Comparison of ENCODE assay signal across 13 cellular contexts in the genomic region with DNA sequence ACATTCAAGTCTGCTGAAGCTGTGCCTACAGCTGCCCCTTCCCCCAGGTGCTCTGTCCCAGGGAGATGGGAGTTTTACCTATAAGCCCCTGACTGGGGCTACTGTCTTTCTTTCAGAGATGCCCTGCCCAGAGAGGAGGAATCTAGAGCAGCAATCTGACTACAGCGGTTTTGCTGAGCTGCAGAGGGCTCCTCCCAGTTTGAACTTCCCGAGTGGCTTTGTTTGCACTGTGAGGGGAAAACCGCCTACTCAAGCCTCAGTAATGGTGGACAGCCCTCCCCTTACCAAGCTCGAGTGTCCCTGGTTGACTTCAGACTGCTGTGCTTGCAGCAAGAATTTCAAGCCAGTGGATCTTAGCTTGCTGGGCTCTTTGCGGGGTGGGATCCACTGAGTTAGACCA. TPM values are rescaled to one million over a fixed set of nuclear protein-coding genes. Genes with fewer than 3 reads are reported as not detected.
"Had no signal": no experiment of that assay in that cellular context is flagged by ENCODE, and none has a peak within 500 bp of the region (broad histone marks: within the 10 kb centered on the region; RNA-seq: fewer than 3 reads in every experiment).

No MANE protein-coding gene starts in this region.

RNA-seq across cellular contexts. Expression of a gene that starts 35.9 kb away (rescaled TPM):
- total RNA-seq: activated CD4-positive, alpha-beta memory T cell treated with anti-CD3 and anti-CD28 coated beads, Interleukin-2, amount 10 ng/mL, durations not matched to agents 7 days and 5 days; activated CD4-positive, alpha-beta T cell treated with anti-CD3 and anti-CD28 coated beads, Interleukin-2, amount 10 ng/mL, durations not matched to agents 7 days and 5 days; activated naive CD4-positive, alpha-beta T cell treated with anti-CD3 and anti-CD28 coated beads, Interleukin-2, amount 50 U/mL, for 72 hours; activated naive CD8-positive, alpha-beta T cell treated with anti-CD3 and anti-CD28 coated beads, Interleukin-2, amount 10 ng/mL, durations not matched to agents 7 days and 5 days; activated T-cell treated with anti-CD3 and anti-CD28 coated beads, Interleukin-2, amount 50 U/mL, for 72 hours; ascending aorta; cardiac muscle cell; dermis microvascular lymphatic vessel endothelial cell; endothelial cell of umbilical vein; fibroblast of lung; fibroblast of villous mesenchyme; glomerular endothelial cell; T-helper 17 cell had no signal
- polyA plus RNA-seq: endothelial cell of umbilical vein, fibroblast of lung had no signal
